15 cellular contexts compared by ENCODE assay signal in genomic region chr19:51128227-51128626, GRCh38. TPM values are rescaled to one million over a fixed set of nuclear protein-coding genes. Genes with fewer than 3 reads are reported as not detected.
DNase-seq lines count a peak whose midpoint lies in the region; TF ChIP-seq lines count a peak whose summit lies in the region.
"Had no signal": no experiment of that assay in that cellular context is flagged by ENCODE, and none has a peak within 500 bp of the region (broad histone marks: within the 10 kb centered on the region; RNA-seq: fewer than 3 reads in every experiment).

No MANE protein-coding gene starts in this region.

- no peaks in the 10 kb centered on the region for H3K36me3 ChIP-seq in Caco-2 (ENCODE audit: control insufficient read depth, insufficient read depth, low read length)
- no peaks in the 10 kb centered on the region for H3K36me3 ChIP-seq in skeletal muscle tissue (ENCODE audit: control insufficient read depth in 3 of 3, insufficient read depth in 3 of 3, low read length in 3 of 3)
- no peaks in the 10 kb centered on the region for H3K36me3 ChIP-seq in thyroid gland
- H3K36me3 ChIP-seq: tibial nerve had no signal

- peak overlapping the region; percentile 28 for H3K27ac ChIP-seq in skeletal muscle tissue (ENCODE audit: low read depth, low read length)
- no peak overlapping the region for H3K27ac ChIP-seq in thyroid gland
- H3K27ac ChIP-seq: SK-N-MC had no signal

- peaks cover 71% of the 10 kb centered on the region for H3K4me1 Mint-ChIP-seq in activated CD4-positive, alpha-beta T cell treated with anti-CD3 and anti-CD28 coated beads, Interleukin-2, amount 10 ng/mL, durations not matched to agents 7 days and 5 days
- H3K4me1 Mint-ChIP-seq in Caco-2 (ENCODE audit: low read depth, unreplicated experiment) (peaks cover 11% of the 10 kb centered on the region), endothelial cell (ENCODE audit: unreplicated experiment) (peaks cover 55% of the 10 kb centered on the region)

- H3K9me3 ChIP-seq in Caco-2 (no peaks in the 10 kb centered on the region), skeletal muscle tissue (ENCODE audit: control insufficient read depth in 3 of 3, low read length in 3 of 3) (no peaks in the 10 kb centered on the region), thyroid gland (no peaks in the 10 kb centered on the region)
- H3K9me3 ChIP-seq: tibial nerve had no signal

- no peak overlapping the region for H3K9ac ChIP-seq in skeletal muscle tissue (ENCODE audit: low read depth in 1 of 3, low read length in 3 of 3)

- H3K4me3 ChIP-seq in Caco-2 (ENCODE audit: low read depth, low read length) (no peak overlapping the region), skeletal muscle tissue (ENCODE audit: low read length in 3 of 3) (no peak overlapping the region), thyroid gland (replicated peaks in 1 of 3) (no peak overlapping the region)
- H3K4me3 ChIP-seq: SK-N-MC had no signal

- CTCF ChIA-PET in activated CD4-positive, alpha-beta T cell treated with anti-CD3 and anti-CD28 coated beads, Interleukin-2, amount 10 ng/mL, durations not matched to agents 7 days and 5 days (lab: Charles Lee), result no interaction called here
- CTCF ChIA-PET in Caco-2 (lab: Charles Lee), result no interaction called here

- H3K27ac Mint-ChIP-seq in activated CD4-positive, alpha-beta T cell treated with anti-CD3 and anti-CD28 coated beads, Interleukin-2, amount 10 ng/mL, durations not matched to agents 7 days and 5 days, result peak overlapping the region; percentile 57
- peak overlapping the region; percentile 4 for H3K27ac Mint-ChIP-seq in Caco-2 (ENCODE audit: unreplicated experiment)
- H3K27ac Mint-ChIP-seq in endothelial cell (ENCODE audit: unreplicated experiment), result peak overlapping the region; percentile 86

- H3K4me1 ChIP-seq in Caco-2, result peaks cover 4% of the 10 kb centered on the region; the same call in 1 of the 2 replicates
- H3K4me1 ChIP-seq in skeletal muscle tissue (ENCODE audit: control insufficient read depth in 3 of 3, insufficient read depth in 3 of 3, low read length in 3 of 3), result peaks cover 3 to 11% (median 3%) of the 10 kb centered on the region in 3 donors
- H3K4me1 ChIP-seq in thyroid gland, result peaks cover 0 to 7% of the 10 kb centered on the region in 2 donors

- no peaks in the 10 kb centered on the region for H3K27me3 Mint-ChIP-seq in activated CD4-positive, alpha-beta T cell treated with anti-CD3 and anti-CD28 coated beads, Interleukin-2, amount 10 ng/mL, durations not matched to agents 7 days and 5 days
- H3K27me3 Mint-ChIP-seq in Caco-2 (ENCODE audit: insufficient read depth, unreplicated experiment) (peaks cover 9% of the 10 kb centered on the region), endothelial cell (ENCODE audit: unreplicated experiment) (peaks cover 7% of the 10 kb centered on the region)

- no TSS peak for BruUV-seq in Caco-2 (replicated peaks; lab: Mats Ljungman, UMichigan)

- POLR2A ChIA-PET in activated CD4-positive, alpha-beta T cell treated with anti-CD3 and anti-CD28 coated beads, Interleukin-2, amount 10 ng/mL, durations not matched to agents 7 days and 5 days (lab: Charles Lee), result no interaction called here
- POLR2A ChIA-PET in Caco-2 (lab: Charles Lee), result no interaction called here

- H3K36me3 Mint-ChIP-seq in activated CD4-positive, alpha-beta T cell treated with anti-CD3 and anti-CD28 coated beads, Interleukin-2, amount 10 ng/mL, durations not matched to agents 7 days and 5 days (ENCODE audit: low read depth), result peaks cover 3% of the 10 kb centered on the region
- H3K36me3 Mint-ChIP-seq in Caco-2 (ENCODE audit: insufficient read depth, unreplicated experiment), result no peaks in the 10 kb centered on the region
- no peaks in the 10 kb centered on the region for H3K36me3 Mint-ChIP-seq in endothelial cell (ENCODE audit: low read depth, unreplicated experiment)
- H3K36me3 Mint-ChIP-seq: naive B cell had no signal

- TF ChIP-seq POLR2A in thyroid gland (IDR thresholded peaks at IDR 0.05), result no peak

- no peaks in the 10 kb centered on the region for H3K27me3 ChIP-seq in Caco-2 (replicated peaks; ENCODE audit: control insufficient read depth, insufficient read depth, low read length)
- H3K27me3 ChIP-seq in skeletal muscle tissue (ENCODE audit: control insufficient read depth in 3 of 3, insufficient read depth in 3 of 3, low read length in 3 of 3), result peaks cover 0 to 23% (median 0%) of the 10 kb centered on the region in 3 donors
- peaks cover 5% of the 10 kb centered on the region for H3K27me3 ChIP-seq in thyroid gland
- H3K27me3 ChIP-seq: tibial nerve had no signal

- intact Hi-C loops in Caco-2 (cut with micrococcal nuclease; ENCODE audit: unreplicated experiment), result no loop called here
- intact Hi-C loops in thyroid gland (cut with DNase I), result no loop called here

- 92 to 96% methylated on average over 5 to 7 of the region's 7 CpGs for WGBS in thyroid gland, 2 donors

- H3K9me3 Mint-ChIP-seq in activated CD4-positive, alpha-beta T cell treated with anti-CD3 and anti-CD28 coated beads, Interleukin-2, amount 10 ng/mL, durations not matched to agents 7 days and 5 days, result no peaks in the 10 kb centered on the region
- no peaks in the 10 kb centered on the region for H3K9me3 Mint-ChIP-seq in Caco-2 (ENCODE audit: unreplicated experiment)
- no peaks in the 10 kb centered on the region for H3K9me3 Mint-ChIP-seq in endothelial cell (ENCODE audit: unreplicated experiment)
- H3K9me3 Mint-ChIP-seq: naive B cell had no signal

- no peak overlapping the region for H3K4me3 Mint-ChIP-seq in activated CD4-positive, alpha-beta T cell treated with anti-CD3 and anti-CD28 coated beads, Interleukin-2, amount 10 ng/mL, durations not matched to agents 7 days and 5 days
- no peak overlapping the region for H3K4me3 Mint-ChIP-seq in Caco-2 (ENCODE audit: unreplicated experiment)
- no peak overlapping the region for H3K4me3 Mint-ChIP-seq in endothelial cell (ENCODE audit: unreplicated experiment)
- H3K4me3 Mint-ChIP-seq: naive B cell had no signal

- DNase-seq in activated CD4-positive, alpha-beta T cell treated with anti-CD3 and anti-CD28 coated beads, Interleukin-2, amount 10 ng/mL, durations not matched to agents 7 days and 5 days, result no peak
- DNase-seq in activated CD4-positive, alpha-beta T cell treated with anti-CD3 and anti-CD28 coated beads, Interleukin-2, amount 50 U/mL, for 4 hours, result no peak
- no peak for DNase-seq in Caco-2
- no peak for DNase-seq in endothelial cell (ENCODE audit: low spot score)
- no peak for DNase-seq in thyroid gland
- no peak for DNase-seq in NCI-H69 (lab: John Stamatoyannopoulos, UW)
- no peak for DNase-seq in putamen (ENCODE audit: low spot score)
- DNase-seq: naive B cell; NCI-H1436 treated with DMSO at 0.1 percent for 48 hours; retina; stimulated activated CD4-positive, alpha-beta T cell treated with anti-CD3 and anti-CD28 coated beads, Interleukin-2, amount 100 ng/mL, for 48 hours had no signal

- TF ChIP-seq CTCF in Caco-2 (IDR thresholded peaks at IDR 0.05; ENCODE audit: insufficient read depth in 1 of 2, low read depth in 1 of 2, low read length in 1 of 2, severe bottlenecking in 1 of 2, unreplicated experiment in 1 of 2) (no peak), endothelial cell (IDR thresholded peaks at IDR 0.05; ENCODE audit: unreplicated experiment) (no peak), thyroid gland (IDR thresholded peaks at IDR 0.05) (no peak)

RNA-seq across cellular contexts. Expression of gene SIGLEC9, which starts 3.5 kb away (rescaled TPM):
- under 1 TPM; 0.20 to 0.27 TPM for total RNA-seq in activated CD4-positive, alpha-beta T cell treated with anti-CD3 and anti-CD28 coated beads, Interleukin-2, amount 10 ng/mL, durations not matched to agents 7 days and 5 days
- total RNA-seq in Caco-2 (2022) (not detected in 2 replicates), endothelial cell (ENCODE audit: unreplicated experiment) (0.82 TPM), skeletal muscle tissue (under 0.01 TPM), thyroid gland (1 to 10 TPM; 1.2 to 3.1 (median 1.9) TPM)
- total RNA-seq: LHCN-M2 had no signal

RNA-seq across cellular contexts. Expression of gene SIGLEC7, which starts 13.9 kb away (rescaled TPM):
- not detected for total RNA-seq in activated CD4-positive, alpha-beta T cell treated with anti-CD3 and anti-CD28 coated beads, Interleukin-2, amount 10 ng/mL, durations not matched to agents 7 days and 5 days
- not detected in 2 replicates for total RNA-seq in Caco-2 (2022)
- not detected for total RNA-seq in endothelial cell (ENCODE audit: unreplicated experiment)
- total RNA-seq in skeletal muscle tissue, result 0.52 TPM
- total RNA-seq in thyroid gland, result 1 to 10 TPM in 1 of 4 donors, under 1 TPM in 1, not detected in 2; 0.54 to 1.0 TPM
- total RNA-seq: LHCN-M2 had no signal

RNA-seq across cellular contexts. Expression of gene CTU1, which starts 20.0 kb away (rescaled TPM):
- total RNA-seq in activated CD4-positive, alpha-beta T cell treated with anti-CD3 and anti-CD28 coated beads, Interleukin-2, amount 10 ng/mL, durations not matched to agents 7 days and 5 days, result 1 to 10 TPM; 8.5 to 10.0 TPM
- 8.1 and 8.9 TPM in 2 replicates for total RNA-seq in Caco-2 (2022)
- total RNA-seq in endothelial cell (ENCODE audit: unreplicated experiment), result 5.4 TPM
- 4.2 TPM for total RNA-seq in skeletal muscle tissue
- total RNA-seq in thyroid gland, result 10 to 100 TPM in 2 of 4 donors, 1 to 10 TPM in 2; 7.5 to 13.6 (median 9.3) TPM

RNA-seq across cellular contexts. Expression of gene KLK14, which starts 45.5 kb away (rescaled TPM):
- total RNA-seq in activated CD4-positive, alpha-beta T cell treated with anti-CD3 and anti-CD28 coated beads, Interleukin-2, amount 10 ng/mL, durations not matched to agents 7 days and 5 days, result under 1 TPM; 0.35 to 0.67 TPM
- total RNA-seq in Caco-2 (2022), result not detected in 2 replicates
- not detected for total RNA-seq in endothelial cell (ENCODE audit: unreplicated experiment)
- not detected for total RNA-seq in skeletal muscle tissue
- total RNA-seq in thyroid gland, result not detected
- total RNA-seq: LHCN-M2, tibial nerve had no signal

Comparison
In these comparisons a context has a peak if more than half of its experiments do, and no peak if none do; other contexts are left out.
1. H3K27ac Mint-ChIP-seq: peak in every context shown above with its lines; median percentile 86 in endothelial cell; 57 in activated CD4-positive, alpha-beta T cell treated with anti-CD3 and anti-CD28 coated beads, Interleukin-2, amount 10 ng/mL, durations not matched to agents 7 days and 5 days; 4 in Caco-2.